ENCODE assay signal across 9 cellular contexts in the genomic region with DNA sequence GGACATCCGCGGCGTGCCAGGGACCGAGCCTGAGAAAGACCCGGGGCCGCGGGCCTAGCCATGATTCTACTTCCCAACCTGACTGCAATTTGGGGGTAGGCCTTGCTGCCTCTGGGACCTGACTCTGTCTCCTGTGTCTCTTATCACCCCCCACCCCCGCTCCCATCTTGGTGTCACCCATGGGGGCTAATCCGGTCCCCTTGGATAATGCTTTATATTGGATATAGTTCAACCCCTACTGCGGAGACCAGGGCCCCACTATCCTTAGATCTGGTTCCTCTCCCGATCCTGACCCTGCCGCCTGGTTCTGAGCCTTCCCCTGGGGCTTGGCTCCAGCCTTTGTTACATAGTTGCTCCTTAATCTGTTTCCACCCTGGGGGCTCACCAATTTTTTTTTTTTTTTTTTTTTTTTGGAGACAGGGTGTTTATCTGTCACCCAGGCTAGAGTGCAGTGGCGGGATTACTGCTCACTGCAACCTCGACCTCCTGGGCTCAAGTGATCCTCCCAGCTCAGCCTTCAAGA. TPM values are rescaled to one million over a fixed set of nuclear protein-coding genes. Genes with fewer than 3 reads are reported as not detected.
DNase-seq lines count a peak whose midpoint lies in the region; ATAC-seq, FAIRE-seq and TF ChIP-seq lines count a peak whose summit lies in the region.
"Had no signal": no experiment of that assay in that cellular context is flagged by ENCODE, and none has a peak within 500 bp of the region (broad histone marks: within the 10 kb centered on the region; RNA-seq: fewer than 3 reads in every experiment).

No MANE protein-coding gene starts in this region.

- H3K36me3 ChIP-seq in CD8-positive, alpha-beta memory T cell (ENCODE audit: insufficient read depth, low read length), result peaks cover 9% of the 10 kb centered on the region
- no peaks in the 10 kb centered on the region for H3K36me3 ChIP-seq in Panc1 (ENCODE audit: control insufficient read depth, insufficient read depth, low read length)
- no peaks in the 10 kb centered on the region for H3K36me3 ChIP-seq in esophagus (ENCODE audit: control insufficient read depth in 2 of 2, insufficient read depth in 2 of 2, low read length in 1 of 2)
- no peaks in the 10 kb centered on the region for H3K36me3 ChIP-seq in pancreas

- 28 to 31% methylated on average over 14 of the region's 14 CpGs for WGBS in esophagus, 2 donors
- 29 to 34% methylated on average over 14 of the region's 14 CpGs for WGBS in pancreas, 2 donors

- POLR2A ChIA-PET in CD8-positive, alpha-beta memory T cell (lab: Charles Lee), result interaction anchor here (1.4 to 2.8 kb wide), 3 partner anchors 27 to 141 kb away, joined by 5 to 24 read pairs (median 19); a partner anchor contains a TSS
- POLR2A ChIA-PET in Panc1 (lab: Charles Lee), result no interaction called here

- H3K27ac Mint-ChIP-seq in CD8-positive, alpha-beta memory T cell, result peak overlapping the region in 4 of 8 donors; percentile 54 to 82 (median 72)

- H3K4me3 ChIP-seq in CD8-positive, alpha-beta memory T cell (ENCODE audit: low read length), result peak overlapping the region; percentile 26
- H3K4me3 ChIP-seq in Panc1 (ENCODE audit: low read depth in 2 of 2, low read length in 2 of 2) (peak overlapping the region; percentile 88 to 90), esophagus (ENCODE audit: low read depth in 1 of 2, low read length in 2 of 2) (peak overlapping the region; percentile 77 to 78), pancreas (peak overlapping the region; percentile 58 to 90 (median 68))

- H3K27me3 Mint-ChIP-seq in CD8-positive, alpha-beta memory T cell, result no peaks in the 10 kb centered on the region

- peaks cover 36 to 55% (median 45%) of the 10 kb centered on the region in 3 donors for H3K4me1 Mint-ChIP-seq in CD8-positive, alpha-beta memory T cell

- H3K4me1 ChIP-seq in CD8-positive, alpha-beta memory T cell (ENCODE audit: insufficient read depth, low read length), result peaks cover 31% of the 10 kb centered on the region
- H3K4me1 ChIP-seq in Panc1 (ENCODE audit: control insufficient read depth, insufficient read depth, low read length) (no peaks in the 10 kb centered on the region), esophagus (ENCODE audit: control insufficient read depth in 2 of 2, insufficient read depth in 2 of 2, low read length in 1 of 2) (peaks cover 0 to 14% of the 10 kb centered on the region in 2 donors), pancreas (peaks cover 5 to 16% (median 15%) of the 10 kb centered on the region in 3 donors), foreskin keratinocyte (no peaks in the 10 kb centered on the region)

- H3K27me3 ChIP-seq in CD8-positive, alpha-beta memory T cell (ENCODE audit: insufficient read depth, low read length, poor library complexity, severe bottlenecking), result no peaks in the 10 kb centered on the region
- H3K27me3 ChIP-seq in Panc1 (ENCODE audit: control insufficient read depth, insufficient read depth, low read length) (no peaks in the 10 kb centered on the region), esophagus (ENCODE audit: control insufficient read depth in 1 of 2, insufficient read depth in 2 of 2, low read length in 2 of 2) (no peaks in the 10 kb centered on the region), pancreas (no peaks in the 10 kb centered on the region), foreskin keratinocyte (no peaks in the 10 kb centered on the region)

- intact Hi-C loops in Panc1 (cut with micrococcal nuclease; ENCODE audit: unreplicated experiment), result no loop called here
- intact Hi-C loops in pancreas (cut with DNase I), result no loop called here

- no peaks in the 10 kb centered on the region for H3K9me3 ChIP-seq in CD8-positive, alpha-beta memory T cell (ENCODE audit: low read length)
- no peaks in the 10 kb centered on the region for H3K9me3 ChIP-seq in Panc1 (ENCODE audit: control insufficient read depth, insufficient read depth, low read depth, low read length)
- no peaks in the 10 kb centered on the region for H3K9me3 ChIP-seq in esophagus (ENCODE audit: control insufficient read depth in 2 of 2, insufficient read depth in 1 of 2, low read depth in 1 of 2, low read length in 1 of 2)
- H3K9me3 ChIP-seq in pancreas, result no peaks in the 10 kb centered on the region

- peaks cover 0 to 30% (median 3%) of the 10 kb centered on the region in 3 donors for H3K36me3 Mint-ChIP-seq in CD8-positive, alpha-beta memory T cell

- in situ Hi-C loops in Panc1 (cut with HindIII; ENCODE audit: low pct_unique_long_range_greater_than_20kb, low sequenced_read_pairs), result no loop called here

- ATAC-seq in Panc1 (no peak), pancreas (no peak), GM21576 (IDR thresholded peaks at IDR 0.05; ENCODE audit: unreplicated experiment) (no peak), GM18517 (IDR thresholded peaks at IDR 0.05; ENCODE audit: unreplicated experiment) (no peak), foreskin keratinocyte (no peak)

- peak overlapping the region; percentile 69 to 90 (median 76) for H3K4me3 Mint-ChIP-seq in CD8-positive, alpha-beta memory T cell

- CTCF ChIA-PET in CD8-positive, alpha-beta memory T cell (lab: Charles Lee), result interaction anchor here (1.7 kb wide), 1 partner anchor 121 kb away, joined by 5 read pairs; no protein-coding TSS in a partner anchor
- CTCF ChIA-PET in Panc1 (lab: Charles Lee), result no interaction called here

- no TSS peak for BruUV-seq in Panc1 (replicated peaks; lab: Mats Ljungman, UMichigan)

- H3K9me3 Mint-ChIP-seq in CD8-positive, alpha-beta memory T cell, result no peaks in the 10 kb centered on the region

- TF ChIP-seq CTCF in Panc1 (IDR thresholded peaks at IDR 0.05) (no peak), pancreas (IDR thresholded peaks at IDR 0.05) (no peak), foreskin keratinocyte (conservative IDR thresholded peaks at IDR 0.05) (no peak)

- FAIRE-seq in pancreas (lab: Jason Lieb, UNC), result no peak
- FAIRE-seq: urothelium cell line had no signal

- H3K27ac ChIP-seq in CD8-positive, alpha-beta memory T cell (ENCODE audit: low read depth, low read length), result peak overlapping the region; percentile 89
- H3K27ac ChIP-seq in Panc1 (ENCODE audit: low read length) (peak overlapping the region; percentile 71; the same call in 1 of the 2 replicates), esophagus (ENCODE audit: low read depth in 2 of 2, low read length in 1 of 2) (peak overlapping the region in 1 of 2 donors; percentile 90), pancreas (peak overlapping the region; percentile 70 to 88 (median 83)), foreskin keratinocyte (no peak overlapping the region)

- no peak for DNase-seq in CD8-positive, alpha-beta memory T cell
- DNase-seq in Panc1 (ENCODE audit: low read depth, low spot score) (no peak), pancreas (no peak), foreskin keratinocyte (no peak), 8988T (no peak)

RNA-seq across cellular contexts. Expression of a gene that starts 1.3 kb away (rescaled TPM):
- total RNA-seq in CD8-positive, alpha-beta memory T cell, result 10 to 100 TPM; 12.4 TPM
- 19.9 TPM for polyA plus RNA-seq in CD8-positive, alpha-beta memory T cell
- total RNA-seq in Panc1 (2021; ENCODE audit: unreplicated experiment), result 21.8 TPM
- polyA plus RNA-seq in Panc1 (2012; ENCODE audit: insufficient read length), result 13.2 TPM
- polyA plus RNA-seq in esophagus, result 1 to 10 TPM; 2.2 to 3.1 TPM
- 10 to 100 TPM in 1 of 6 donors, 1 to 10 TPM in 5; 4.3 to 12.3 (median 6.3) TPM for total RNA-seq in pancreas
- 1 to 10 TPM; 2.1 to 3.6 TPM for polyA plus RNA-seq in pancreas
- 5.7 and 6.6 TPM in 2 replicates for total RNA-seq in foreskin keratinocyte
- 7.4 and 8.8 TPM in 2 replicates for polyA plus RNA-seq in foreskin keratinocyte

RNA-seq across cellular contexts. Expression of a gene that starts 1.9 kb away (rescaled TPM):
- total RNA-seq in CD8-positive, alpha-beta memory T cell, result 10 to 100 TPM; 22.7 to 24.3 TPM
- 151 TPM for polyA plus RNA-seq in CD8-positive, alpha-beta memory T cell
- total RNA-seq in Panc1 (2021; ENCODE audit: unreplicated experiment) (24.7 TPM), pancreas (10 to 100 TPM in 5 of 6 donors, 1 to 10 TPM in 1; 9.7 to 18.9 (median 12.8) TPM), foreskin keratinocyte (3.8 and 4.6 TPM in 2 replicates)
- polyA plus RNA-seq in Panc1 (2012; ENCODE audit: insufficient read length), result 43.2 TPM
- polyA plus RNA-seq in esophagus (10 to 100 TPM; 25.9 to 26.4 TPM), pancreas (10 to 100 TPM; 19.3 to 37.9 TPM), foreskin keratinocyte (6.9 and 7.8 TPM in 2 replicates)

RNA-seq across cellular contexts. Expression of a gene that starts 19.1 kb away (rescaled TPM):
- under 1 TPM; 0.13 to 0.18 TPM for total RNA-seq in CD8-positive, alpha-beta memory T cell
- polyA plus RNA-seq in CD8-positive, alpha-beta memory T cell, result 0.20 TPM
- total RNA-seq in Panc1 (2021; ENCODE audit: unreplicated experiment), result 0.05 TPM
- 0.24 TPM for polyA plus RNA-seq in Panc1 (2012; ENCODE audit: insufficient read length)
- 1 to 10 TPM in 1 of 2 donors, under 1 TPM in 1; 0.61 to 1.3 TPM for polyA plus RNA-seq in esophagus
- total RNA-seq in pancreas, result under 1 TPM in 2 of 6 donors, not detected in 4; 0.03 to 0.09 TPM
- polyA plus RNA-seq in pancreas, result under 1 TPM; 0.19 to 0.33 TPM
- total RNA-seq in foreskin keratinocyte, result 0.04 and 0.07 TPM in 2 replicates
- 0.03 TPM in 2 replicates for polyA plus RNA-seq in foreskin keratinocyte

Comparison
In these comparisons a context has a peak if more than half of its experiments do, and no peak if none do; other contexts are left out.
1. H3K4me3 ChIP-seq: peak in every context shown above with its lines; median percentile 89 in Panc1; 78 in esophagus; 68 in pancreas; 26 in CD8-positive, alpha-beta memory T cell.